Comparison of ENCODE assay signal across 12 cellular contexts in the genomic region with DNA sequence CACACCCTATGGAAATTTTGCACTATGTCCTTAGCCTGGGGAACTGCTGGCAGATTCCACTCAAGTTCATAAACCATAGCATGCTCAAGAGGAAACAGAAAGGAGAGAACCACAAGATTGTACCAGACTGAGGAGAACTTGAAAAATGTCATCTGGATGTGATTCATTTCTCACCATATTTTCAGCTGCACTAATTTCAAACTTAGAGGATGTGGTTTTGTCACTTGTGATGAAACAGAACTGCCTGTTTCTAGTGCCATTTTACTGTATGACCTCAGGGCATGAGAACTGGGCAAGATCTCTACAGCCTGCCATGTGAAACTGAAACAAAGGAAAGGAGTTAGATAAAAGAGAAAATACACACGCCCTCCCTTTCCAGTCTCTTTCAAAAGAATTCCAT.
DNase-seq lines count a peak whose midpoint lies in the region; ATAC-seq and TF ChIP-seq lines count a peak whose summit lies in the region.
"Had no signal": no experiment of that assay in that cellular context is flagged by ENCODE, and none has a peak within 500 bp of the region (broad histone marks: within the 10 kb centered on the region; RNA-seq: fewer than 3 reads in every experiment).

No MANE protein-coding gene starts in this region.

- ATAC-seq in HG02610 (IDR thresholded peaks at IDR 0.05; ENCODE audit: unreplicated experiment) (peak; percentile 71), omental fat pad (ENCODE audit: low FRiP score) (no peak), upper lobe of right lung (no peak)
- no peak for ATAC-seq in activated CD4-positive, CD25-positive, alpha-beta regulatory T cell treated with anti-CD3 and anti-CD28 coated beads, Interleukin-2, amount 50 U/mL, for 24 hours
- ATAC-seq: heart left ventricle; naive thymus-derived CD8-positive, alpha-beta T cell had no signal

- H3K27ac ChIP-seq in upper lobe of right lung: no peak overlapping the region
- H3K27ac ChIP-seq: C4-2B, heart left ventricle had no signal

- TF ChIP-seq CTCF in foreskin fibroblast (IDR thresholded peaks at IDR 0.05; ENCODE audit: low read depth, low read length) (no peak), omental fat pad (IDR thresholded peaks at IDR 0.05) (no peak), upper lobe of right lung (IDR thresholded peaks at IDR 0.05) (no peak)

- no peak overlapping the region for H3K4me3 ChIP-seq in foreskin fibroblast (ENCODE audit: low read depth in 1 of 2, low read length in 2 of 2)
- no peak overlapping the region for H3K4me3 ChIP-seq in upper lobe of right lung
- H3K4me3 ChIP-seq: heart left ventricle had no signal

- H3K36me3 ChIP-seq in upper lobe of right lung: no peaks in the 10 kb centered on the region
- H3K36me3 ChIP-seq: heart left ventricle had no signal

- no peaks in the 10 kb centered on the region for H3K9me3 ChIP-seq in upper lobe of right lung
- H3K9me3 ChIP-seq: heart left ventricle had no signal

- H3K27me3 ChIP-seq in upper lobe of right lung: no peaks in the 10 kb centered on the region
- H3K27me3 ChIP-seq: heart left ventricle had no signal

- H3K4me1 ChIP-seq in upper lobe of right lung: no peaks in the 10 kb centered on the region
- H3K4me1 ChIP-seq: heart left ventricle had no signal

- intact Hi-C loops in upper lobe of right lung (cut with DNase I): no loop called here

- in situ Hi-C loops in SK-MEL-5 (cut with HindIII; ENCODE audit: low pct_unique_long_range_greater_than_20kb, low sequenced_read_pairs): no loop called here

- peak; percentile 3 for DNase-seq in AG08396 (ENCODE audit: low spot score)
- DNase-seq in SK-MEL-5 (ENCODE audit: low read depth, low spot score): peak; percentile 90
- DNase-seq in foreskin fibroblast: peak; percentile 83 to 92
- no peak for DNase-seq in omental fat pad (ENCODE audit: low spot score)
- DNase-seq in upper lobe of right lung: no peak
- no peak for DNase-seq in activated T-cell treated with anti-CD3 and anti-CD28 coated beads, Interleukin-2, amount 50 U/mL, for 1 hour
- DNase-seq: heart left ventricle; naive thymus-derived CD8-positive, alpha-beta T cell; NCI-H69 had no signal

Comparison
In these comparisons a context has a peak if more than half of its experiments do, and no peak if none do; other contexts are left out.
1. DNase-seq: peak in AG08396 (single experiment), SK-MEL-5 (single experiment) and foreskin fibroblast (2 of 2); none in omental fat pad (single experiment), upper lobe of right lung (single experiment) and activated T-cell treated with anti-CD3 and anti-CD28 coated beads, Interleukin-2, amount 50 U/mL, for 1 hour (single experiment).